In the genomic region with DNA sequence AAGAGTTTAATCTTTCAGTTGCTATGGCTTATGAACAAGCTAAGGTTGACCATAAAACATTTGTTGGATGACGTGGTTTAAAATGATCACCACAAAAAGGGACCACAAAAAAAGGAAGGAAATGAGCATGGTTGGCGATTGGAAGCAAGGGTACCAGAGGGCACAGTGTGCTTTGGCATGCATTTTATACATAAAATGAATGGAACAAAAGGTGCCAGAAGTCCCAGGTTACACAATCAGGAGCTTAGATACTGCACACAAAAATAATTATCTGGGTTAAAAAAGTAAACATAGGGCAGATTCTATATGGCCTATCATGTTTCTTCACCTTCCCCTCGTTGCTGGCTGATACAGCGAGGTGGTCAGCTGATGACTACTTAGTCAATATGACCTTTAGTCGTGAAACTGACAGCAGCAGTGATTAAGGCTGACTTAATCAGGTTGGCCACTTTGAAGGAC, we compare ENCODE assay signal across 8 cellular contexts. TPM values are rescaled to one million over a fixed set of nuclear protein-coding genes. Genes with fewer than 3 reads are reported as not detected.
DNase-seq lines count a peak whose midpoint lies in the region; ATAC-seq and TF ChIP-seq lines count a peak whose summit lies in the region.

No MANE protein-coding gene starts in this region.

- intact Hi-C loops in adrenal gland (cut with DNase I) (no loop called here), mucosa of descending colon (cut with DNase I, micrococcal nuclease) (no loop called here)

- ATAC-seq in mucosa of descending colon (peak; percentile 29), GM19467 (IDR thresholded peaks at IDR 0.05; ENCODE audit: unreplicated experiment) (no peak), GM19452 (IDR thresholded peaks at IDR 0.05; ENCODE audit: unreplicated experiment) (no peak), GM18868 (IDR thresholded peaks at IDR 0.05; ENCODE audit: unreplicated experiment) (no peak)

- peak overlapping the region in 4 of 5 donors; percentile 28 to 62 (median 55) for H3K27ac ChIP-seq in adrenal gland

- no peak for TF ChIP-seq POLR2A in adrenal gland (IDR thresholded peaks at IDR 0.05)

- H3K36me3 ChIP-seq in adrenal gland (replicated peaks in 1 of 2) (peaks cover 0 to 51% of the 10 kb centered on the region in 2 donors), mucosa of descending colon (ENCODE audit: low read depth) (peaks cover 8% of the 10 kb centered on the region)

- H3K4me1 ChIP-seq in adrenal gland (replicated peaks in 1 of 2) (peaks cover 13 to 20% of the 10 kb centered on the region in 2 donors), mucosa of descending colon (ENCODE audit: low read depth) (no peaks in the 10 kb centered on the region)

- 40 to 42% (median 41%) methylated on average over 5 of the region's 5 CpGs for WGBS in adrenal gland, 4 donors

- no peaks in the 10 kb centered on the region for H3K9me3 ChIP-seq in adrenal gland (replicated peaks in 1 of 3)
- no peaks in the 10 kb centered on the region for H3K9me3 ChIP-seq in mucosa of descending colon

- TF ChIP-seq CTCF in adrenal gland (IDR thresholded peaks at IDR 0.05), result no peak
- TF ChIP-seq CTCF in mucosa of descending colon (IDR thresholded peaks at IDR 0.05), result no peak

- DNase-seq in GM03348 (ENCODE audit: low spot score) (peak; percentile 11), HT1080 (ENCODE audit: low read depth) (peak; percentile 94), adrenal gland (peak in 4 of 7 donors; percentile 20 to 32 (median 24)), mucosa of descending colon (no peak), 8988T (no peak)

- no peaks in the 10 kb centered on the region for H3K27me3 ChIP-seq in adrenal gland

- H3K4me3 ChIP-seq in adrenal gland (no peak overlapping the region), mucosa of descending colon (no peak overlapping the region)

RNA-seq across cellular contexts. Expression of a gene that starts 50.7 kb away (rescaled TPM):
- 70.3 and 78.4 TPM in 2 replicates for total RNA-seq in HT1080 (2014; rRNA removed; shearing (Covaris generic))
- polyA plus RNA-seq in HT1080 (2015; cell fraction: cytosol; rRNA removed), result 44.7 and 52.5 TPM in 2 replicates
- polyA plus RNA-seq in HT1080 (2015; cell fraction: nucleus; rRNA removed), result 87.3 and 88.8 TPM in 2 replicates
- total RNA-seq in adrenal gland (10 to 100 TPM; 36.9 to 91.6 (median 53.3) TPM), mucosa of descending colon (10 to 100 TPM; 55.9 to 72.9 (median 70.7) TPM)
- 10 to 100 TPM; 26.5 to 58.0 (median 43.7) TPM for polyA plus RNA-seq in adrenal gland

RNA-seq across cellular contexts. Expression of a gene that starts 58.8 kb away (rescaled TPM):
- total RNA-seq in HT1080 (2014; rRNA removed; shearing (Covaris generic)), result 2.6 and 3.8 TPM in 2 replicates
- 4.1 and 5.9 TPM in 2 replicates for polyA plus RNA-seq in HT1080 (2015; cell fraction: cytosol; rRNA removed)
- polyA plus RNA-seq in HT1080 (2015; cell fraction: nucleus; rRNA removed), result 7.2 and 7.4 TPM in 2 replicates
- 10 to 100 TPM in 7 of 8 donors, 1 to 10 TPM in 1; 8.6 to 21.3 (median 13.7) TPM for total RNA-seq in adrenal gland
- polyA plus RNA-seq in adrenal gland, result 1 to 10 TPM; 3.7 to 9.1 (median 5.6) TPM
- total RNA-seq in mucosa of descending colon, result 10 to 100 TPM; 37.0 to 51.8 (median 44.7) TPM

Comparison
In these comparisons a context has a peak if more than half of its experiments do, and no peak if none do; other contexts are left out.
1. DNase-seq: peak in GM03348 (single experiment), HT1080 (single experiment) and adrenal gland (4 of 7); none in mucosa of descending colon (0 of 3) and 8988T (single experiment).